1 cellular context compared by ENCODE assay signal in genomic region chr2:98768765-98769476, GRCh38.
TF ChIP-seq lines count a peak whose summit lies in the region.

No MANE protein-coding gene starts in this region.

TF ChIP-seq in SK-N-SH, 30 proteins besides CTCF, POLR2A, EP300 and RAD21 (continued from another document):
- no peak for TF ChIP-seq IRF3 (IDR thresholded peaks at IDR 0.05; ENCODE audit: low read depth, low read length)
- no peak for TF ChIP-seq ELF1 (IDR thresholded peaks at IDR 0.05)
- no peak for TF ChIP-seq EZH2phosphoT487 (IDR thresholded peaks at IDR 0.05; ENCODE audit: borderline replicate concordance, low read depth)
- no peak for TF ChIP-seq POLR2AphosphoS5 (IDR thresholded peaks at IDR 0.05; ENCODE audit: low read depth, low read length)
- TF ChIP-seq GABPA (IDR thresholded peaks at IDR 0.05; ENCODE audit: low read depth), result no peak
